Comparison of ENCODE assay signal across 13 cellular contexts in the genomic region with DNA sequence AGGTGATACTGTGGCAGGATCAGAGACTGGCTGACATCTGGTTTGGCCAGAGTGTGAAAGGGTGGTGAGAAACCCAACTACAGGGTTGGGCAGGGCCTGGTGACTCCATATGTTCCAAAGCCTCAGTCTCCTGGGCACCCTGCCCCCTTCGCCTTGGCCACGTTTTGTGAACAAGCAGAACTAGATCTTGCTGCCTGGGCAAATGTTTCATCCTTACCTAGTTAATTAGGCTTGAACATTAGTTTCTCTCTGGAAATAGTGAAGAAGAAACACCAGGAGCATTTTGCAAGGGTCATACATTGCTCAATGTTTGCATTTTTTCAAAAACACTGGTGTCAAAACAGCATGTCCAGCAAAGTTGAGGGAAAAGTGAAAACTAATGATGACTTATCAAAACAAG.
DNase-seq lines count a peak whose midpoint lies in the region; ATAC-seq and TF ChIP-seq lines count a peak whose summit lies in the region.
"Had no signal": no experiment of that assay in that cellular context is flagged by ENCODE, and none has a peak within 500 bp of the region (broad histone marks: within the 10 kb centered on the region; RNA-seq: fewer than 3 reads in every experiment).

No MANE protein-coding gene starts in this region.

- H3K27ac ChIP-seq in naive thymus-derived CD4-positive, alpha-beta T cell (ENCODE audit: low read depth, low read length), result no peak overlapping the region
- no peak overlapping the region for H3K27ac ChIP-seq in GM23338 (ENCODE audit: low read depth)
- H3K27ac ChIP-seq: adrenal gland had no signal

- intact Hi-C loops in naive thymus-derived CD4-positive, alpha-beta T cell (cut with micrococcal nuclease), result loop anchor here in 1 of 2 donors (10.0 kb wide), 2 partner anchors 306 to 356 kb away; a partner anchor contains a TSS

- H4K20me1 ChIP-seq in GM23338 (replicated peaks; ENCODE audit: insufficient read depth), result no peaks in the 10 kb centered on the region

- POLR2A ChIA-PET in naive thymus-derived CD4-positive, alpha-beta T cell (lab: Charles Lee), result no interaction called here

- H3K4me3 ChIP-seq in choroid plexus epithelial cell (ENCODE audit: low read depth, low read length), result no peak overlapping the region
- H3K4me3 ChIP-seq in naive thymus-derived CD4-positive, alpha-beta T cell (ENCODE audit: low read length), result no peak overlapping the region
- H3K4me3 ChIP-seq in GM23338, result no peak overlapping the region
- H3K4me3 ChIP-seq: adrenal gland had no signal

- no peak overlapping the region for H3K4me3 Mint-ChIP-seq in naive thymus-derived CD4-positive, alpha-beta T cell
- H3K4me3 Mint-ChIP-seq in GM23338, result no peak overlapping the region
- H3K4me3 Mint-ChIP-seq: CD8-positive, alpha-beta memory T cell had no signal

- no peaks in the 10 kb centered on the region for H3F3A ChIP-seq in GM23338 (replicated peaks; ENCODE audit: low read depth)

- peaks cover 0 to 9% (median 0%) of the 10 kb centered on the region in 5 donors for H3K36me3 Mint-ChIP-seq in naive thymus-derived CD4-positive, alpha-beta T cell
- no peaks in the 10 kb centered on the region for H3K36me3 Mint-ChIP-seq in GM23338 (ENCODE audit: low read depth)
- H3K36me3 Mint-ChIP-seq: CD8-positive, alpha-beta memory T cell had no signal

- no peaks in the 10 kb centered on the region for H3K36me3 ChIP-seq in naive thymus-derived CD4-positive, alpha-beta T cell (ENCODE audit: control insufficient read depth in 2 of 3, insufficient read depth in 3 of 3, low read length in 3 of 3)
- no peaks in the 10 kb centered on the region for H3K36me3 ChIP-seq in GM23338 (ENCODE audit: insufficient read depth)
- H3K36me3 ChIP-seq: adrenal gland had no signal

- peaks cover 6 to 27% (median 14%) of the 10 kb centered on the region in 7 donors for H3K4me1 Mint-ChIP-seq in naive thymus-derived CD4-positive, alpha-beta T cell
- H3K4me1 Mint-ChIP-seq in GM23338, result peaks cover 26% of the 10 kb centered on the region

- no peak overlapping the region for H2AFZ ChIP-seq in GM23338

- no peaks in the 10 kb centered on the region for H3K27me3 ChIP-seq in naive thymus-derived CD4-positive, alpha-beta T cell (ENCODE audit: control insufficient read depth in 2 of 2, insufficient read depth in 2 of 2, low read length in 2 of 2)
- peaks cover 13% of the 10 kb centered on the region; the same call in 1 of the 2 replicates for H3K27me3 ChIP-seq in GM23338 (ENCODE audit: insufficient read depth)
- H3K27me3 ChIP-seq: adrenal gland had no signal

- CTCF ChIA-PET in naive thymus-derived CD4-positive, alpha-beta T cell (lab: Charles Lee), result no interaction called here

- peaks cover 0 to 2% (median 0%) of the 10 kb centered on the region in 11 donors for H3K9me3 Mint-ChIP-seq in naive thymus-derived CD4-positive, alpha-beta T cell
- H3K9me3 Mint-ChIP-seq in GM23338, result no peaks in the 10 kb centered on the region
- H3K9me3 Mint-ChIP-seq: CD8-positive, alpha-beta memory T cell had no signal

- H3K9me3 ChIP-seq in naive thymus-derived CD4-positive, alpha-beta T cell (ENCODE audit: control insufficient read depth in 2 of 3, low read length in 3 of 3), result no peaks in the 10 kb centered on the region
- H3K9me3 ChIP-seq: adrenal gland had no signal

- ATAC-seq in GM18867 (IDR thresholded peaks at IDR 0.05; ENCODE audit: unreplicated experiment), result peak; percentile 64
- ATAC-seq in naive thymus-derived CD4-positive, alpha-beta T cell, result peak; percentile 59
- no peak for ATAC-seq in GM21619 (IDR thresholded peaks at IDR 0.05; ENCODE audit: unreplicated experiment)
- ATAC-seq in GM23338, result no peak
- no peak for ATAC-seq in HG03469 (IDR thresholded peaks at IDR 0.05; ENCODE audit: unreplicated experiment)
- ATAC-seq: right cardiac atrium had no signal

- H3K9me2 ChIP-seq in GM23338 (ENCODE audit: insufficient read depth), result no peaks in the 10 kb centered on the region

- H3K27ac Mint-ChIP-seq in naive thymus-derived CD4-positive, alpha-beta T cell, result no peak overlapping the region
- no peak overlapping the region for H3K27ac Mint-ChIP-seq in GM23338
- H3K27ac Mint-ChIP-seq: CD8-positive, alpha-beta memory T cell had no signal

- peaks cover 0 to 2% of the 10 kb centered on the region in 2 donors for H3K4me1 ChIP-seq in naive thymus-derived CD4-positive, alpha-beta T cell (ENCODE audit: control insufficient read depth in 2 of 2, insufficient read depth in 2 of 2, low read length in 2 of 2)
- H3K4me1 ChIP-seq in GM23338 (ENCODE audit: insufficient read depth), result peaks cover 24% of the 10 kb centered on the region

- DNase-seq in AG08395 (ENCODE audit: low spot score), result peak; percentile 19
- DNase-seq in choroid plexus epithelial cell (ENCODE audit: low read depth), result peak; percentile 95
- DNase-seq in naive thymus-derived CD4-positive, alpha-beta T cell, result no peak
- DNase-seq in GM23338 (ENCODE audit: low spot score), result no peak
- no peak for DNase-seq in cerebellar cortex (ENCODE audit: low spot score)
- DNase-seq: adrenal gland; CD8-positive, alpha-beta memory T cell; effector memory CD4-positive, alpha-beta T cell; NCI-H2081 had no signal

- no peaks in the 10 kb centered on the region for H3K79me2 ChIP-seq in GM23338 (replicated peaks; ENCODE audit: insufficient read depth)

- TF ChIP-seq CTCF in choroid plexus epithelial cell (conservative IDR thresholded peaks at IDR 0.05; ENCODE audit: low read depth, low read length) (no peak), GM23338 (conservative IDR thresholded peaks at IDR 0.05; ENCODE audit: low read depth in 2 of 2) (no peak)

- no peak overlapping the region for H3K4me2 ChIP-seq in GM23338

- H3K27me3 Mint-ChIP-seq in naive thymus-derived CD4-positive, alpha-beta T cell, result no peaks in the 10 kb centered on the region
- peaks cover 5% of the 10 kb centered on the region for H3K27me3 Mint-ChIP-seq in GM23338 (ENCODE audit: insufficient read depth, low read depth, poor library complexity)

TF ChIP-seq in GM23338, 12 proteins besides CTCF, POLR2A, EP300 and RAD21 (continues in another document):
- no peak for TF ChIP-seq JUNB (IDR thresholded peaks at IDR 0.05; ENCODE audit: unreplicated experiment)
- TF ChIP-seq, protein P1, sequence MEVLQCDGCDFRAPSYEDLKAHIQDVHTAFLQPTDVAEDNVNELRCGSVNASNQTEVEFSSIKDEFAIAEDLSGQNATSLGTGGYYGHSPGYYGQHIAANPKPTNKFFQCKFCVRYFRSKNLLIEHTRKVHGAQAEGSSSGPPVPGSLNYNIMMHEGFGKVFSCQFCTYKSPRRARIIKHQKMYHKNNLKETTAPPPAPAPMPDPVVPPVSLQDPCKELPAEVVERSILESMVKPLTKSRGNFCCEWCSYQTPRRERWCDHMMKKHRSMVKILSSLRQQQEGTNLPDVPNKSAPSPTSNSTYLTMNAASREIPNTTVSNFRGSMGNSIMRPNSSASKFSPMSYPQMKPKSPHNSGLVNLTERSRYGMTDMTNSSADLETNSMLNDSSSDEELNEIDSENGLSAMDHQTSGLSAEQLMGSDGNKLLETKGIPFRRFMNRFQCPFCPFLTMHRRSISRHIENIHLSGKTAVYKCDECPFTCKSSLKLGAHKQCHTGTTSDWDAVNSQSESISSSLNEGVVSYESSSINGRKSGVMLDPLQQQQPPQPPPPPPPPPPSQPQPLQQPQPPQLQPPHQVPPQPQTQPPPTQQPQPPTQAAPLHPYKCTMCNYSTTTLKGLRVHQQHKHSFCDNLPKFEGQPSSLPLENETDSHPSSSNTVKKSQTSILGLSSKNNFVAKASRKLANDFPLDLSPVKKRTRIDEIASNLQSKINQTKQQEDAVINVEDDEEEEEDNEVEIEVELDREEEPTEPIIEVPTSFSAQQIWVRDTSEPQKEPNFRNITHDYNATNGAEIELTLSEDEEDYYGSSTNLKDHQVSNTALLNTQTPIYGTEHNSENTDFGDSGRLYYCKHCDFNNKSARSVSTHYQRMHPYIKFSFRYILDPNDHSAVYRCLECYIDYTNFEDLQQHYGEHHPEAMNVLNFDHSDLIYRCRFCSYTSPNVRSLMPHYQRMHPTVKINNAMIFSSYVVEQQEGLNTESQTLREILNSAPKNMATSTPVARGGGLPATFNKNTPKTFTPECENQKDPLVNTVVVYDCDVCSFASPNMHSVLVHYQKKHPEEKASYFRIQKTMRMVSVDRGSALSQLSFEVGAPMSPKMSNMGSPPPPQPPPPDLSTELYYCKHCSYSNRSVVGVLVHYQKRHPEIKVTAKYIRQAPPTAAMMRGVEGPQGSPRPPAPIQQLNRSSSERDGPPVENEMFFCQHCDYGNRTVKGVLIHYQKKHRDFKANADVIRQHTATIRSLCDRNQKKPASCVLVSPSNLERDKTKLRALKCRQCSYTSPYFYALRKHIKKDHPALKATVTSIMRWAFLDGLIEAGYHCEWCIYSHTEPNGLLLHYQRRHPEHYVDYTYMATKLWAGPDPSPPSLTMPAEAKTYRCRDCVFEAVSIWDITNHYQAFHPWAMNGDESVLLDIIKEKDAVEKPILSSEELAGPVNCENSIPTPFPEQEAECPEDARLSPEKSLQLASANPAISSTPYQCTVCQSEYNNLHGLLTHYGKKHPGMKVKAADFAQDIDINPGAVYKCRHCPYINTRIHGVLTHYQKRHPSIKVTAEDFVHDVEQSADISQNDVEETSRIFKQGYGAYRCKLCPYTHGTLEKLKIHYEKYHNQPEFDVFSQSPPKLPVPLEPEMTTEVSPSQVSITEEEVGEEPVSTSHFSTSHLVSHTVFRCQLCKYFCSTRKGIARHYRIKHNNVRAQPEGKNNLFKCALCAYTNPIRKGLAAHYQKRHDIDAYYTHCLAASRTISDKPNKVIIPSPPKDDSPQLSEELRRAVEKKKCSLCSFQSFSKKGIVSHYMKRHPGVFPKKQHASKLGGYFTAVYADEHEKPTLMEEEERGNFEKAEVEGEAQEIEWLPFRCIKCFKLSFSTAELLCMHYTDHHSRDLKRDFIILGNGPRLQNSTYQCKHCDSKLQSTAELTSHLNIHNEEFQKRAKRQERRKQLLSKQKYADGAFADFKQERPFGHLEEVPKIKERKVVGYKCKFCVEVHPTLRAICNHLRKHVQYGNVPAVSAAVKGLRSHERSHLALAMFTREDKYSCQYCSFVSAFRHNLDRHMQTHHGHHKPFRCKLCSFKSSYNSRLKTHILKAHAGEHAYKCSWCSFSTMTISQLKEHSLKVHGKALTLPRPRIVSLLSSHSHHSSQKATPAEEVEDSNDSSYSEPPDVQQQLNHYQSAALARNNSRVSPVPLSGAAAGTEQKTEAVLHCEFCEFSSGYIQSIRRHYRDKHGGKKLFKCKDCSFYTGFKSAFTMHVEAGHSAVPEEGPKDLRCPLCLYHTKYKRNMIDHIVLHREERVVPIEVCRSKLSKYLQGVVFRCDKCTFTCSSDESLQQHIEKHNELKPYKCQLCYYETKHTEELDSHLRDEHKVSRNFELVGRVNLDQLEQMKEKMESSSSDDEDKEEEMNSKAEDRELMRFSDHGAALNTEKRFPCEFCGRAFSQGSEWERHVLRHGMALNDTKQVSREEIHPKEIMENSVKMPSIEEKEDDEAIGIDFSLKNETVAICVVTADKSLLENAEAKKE (CRISPR knock-in tag; IDR thresholded peaks at IDR 0.05), result no peak

Comparison
In these comparisons a context has a peak if more than half of its experiments do, and no peak if none do; other contexts are left out.
1. DNase-seq: peak in AG08395 (single experiment) and choroid plexus epithelial cell (single experiment); none in naive thymus-derived CD4-positive, alpha-beta T cell (0 of 9), GM23338 (single experiment) and cerebellar cortex (single experiment).
2. ATAC-seq: peak in GM18867 (single experiment) and naive thymus-derived CD4-positive, alpha-beta T cell (single experiment); none in GM21619 (single experiment), GM23338 (single experiment) and HG03469 (single experiment).